ENCODE assay signal across 1 cellular context in the genomic region with DNA sequence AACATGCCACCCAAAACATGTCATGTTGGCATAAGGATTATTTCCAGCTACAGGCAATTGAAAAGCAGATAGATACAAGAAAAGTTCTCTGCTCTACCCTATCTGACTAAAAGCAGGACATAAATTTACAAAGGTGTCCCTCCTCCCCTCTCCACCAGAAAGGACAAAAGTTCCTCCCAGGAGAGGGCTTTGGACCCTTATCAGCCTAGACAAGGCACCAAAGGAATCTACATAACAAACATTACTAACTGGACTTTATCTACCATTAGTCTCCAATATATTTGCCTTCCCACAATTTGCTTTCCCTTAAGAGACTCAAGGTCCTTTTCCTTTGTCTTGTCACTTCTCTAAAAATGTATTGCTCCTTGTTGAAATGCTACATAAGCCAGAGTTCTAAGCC.
TF ChIP-seq lines count a peak whose summit lies in the region.

No MANE protein-coding gene starts in this region.

TF ChIP-seq in HepG2, 621 proteins besides CTCF, POLR2A, EP300 and RAD21 (continued from another document and continues in another):
- TF ChIP-seq, protein P1, sequence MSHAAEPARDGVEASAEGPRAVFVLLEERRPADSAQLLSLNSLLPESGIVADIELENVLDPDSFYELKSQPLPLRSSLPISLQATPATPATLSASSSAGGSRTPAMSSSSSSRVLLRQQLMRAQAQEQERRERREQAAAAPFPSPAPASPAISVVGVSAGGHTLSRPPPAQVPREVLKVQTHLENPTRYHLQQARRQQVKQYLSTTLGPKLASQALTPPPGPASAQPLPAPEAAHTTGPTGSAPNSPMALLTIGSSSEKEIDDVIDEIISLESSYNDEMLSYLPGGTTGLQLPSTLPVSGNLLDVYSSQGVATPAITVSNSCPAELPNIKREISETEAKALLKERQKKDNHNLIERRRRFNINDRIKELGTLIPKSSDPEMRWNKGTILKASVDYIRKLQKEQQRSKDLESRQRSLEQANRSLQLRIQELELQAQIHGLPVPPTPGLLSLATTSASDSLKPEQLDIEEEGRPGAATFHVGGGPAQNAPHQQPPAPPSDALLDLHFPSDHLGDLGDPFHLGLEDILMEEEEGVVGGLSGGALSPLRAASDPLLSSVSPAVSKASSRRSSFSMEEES (CRISPR knock-in tag; IDR thresholded peaks at IDR 0.05) = no peak
- no peak for TF ChIP-seq CCDC6 (CRISPR knock-in tag; IDR thresholded peaks at IDR 0.05)
- peak; percentile 30; the same call in 1 of the 2 replicates for TF ChIP-seq KAT8 (CRISPR knock-in tag; IDR thresholded peaks at IDR 0.05)
- peak; percentile 59; the same call in 1 of the 2 replicates for TF ChIP-seq ZMYM4 (CRISPR knock-in tag; IDR thresholded peaks at IDR 0.05)
- TF ChIP-seq, protein P2, sequence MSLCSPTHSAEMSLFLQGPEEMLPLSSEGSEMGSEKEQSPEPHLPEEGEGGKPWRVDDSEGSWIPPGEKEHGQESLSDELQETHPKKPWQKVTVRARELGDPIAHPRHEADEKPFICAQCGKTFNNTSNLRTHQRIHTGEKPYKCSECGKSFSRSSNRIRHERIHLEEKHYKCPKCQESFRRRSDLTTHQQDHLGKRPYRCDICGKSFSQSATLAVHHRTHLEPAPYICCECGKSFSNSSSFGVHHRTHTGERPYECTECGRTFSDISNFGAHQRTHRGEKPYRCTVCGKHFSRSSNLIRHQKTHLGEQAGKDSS (CRISPR knock-in tag; IDR thresholded peaks at IDR 0.05; ENCODE audit: borderline replicate concordance, low read depth) = no peak
- TF ChIP-seq RCOR2 (CRISPR knock-in tag; IDR thresholded peaks at IDR 0.05) = no peak
- no peak for TF ChIP-seq ZFAT (CRISPR knock-in tag; conservative IDR thresholded peaks at IDR 0.05)
- no peak for TF ChIP-seq ZNF589 (CRISPR knock-in tag; conservative IDR thresholded peaks at IDR 0.05)
- no peak for TF ChIP-seq NFKB2 (CRISPR knock-in tag; IDR thresholded peaks at IDR 0.05; ENCODE audit: borderline replicate concordance)
- no peak for TF ChIP-seq SAFB2 (CRISPR knock-in tag; IDR thresholded peaks at IDR 0.05; ENCODE audit: borderline replicate concordance, low read depth)
- no peak for TF ChIP-seq FOXP1 (IDR thresholded peaks at IDR 0.05)
- TF ChIP-seq FOXP1 (CRISPR knock-in tag; IDR thresholded peaks at IDR 0.05) = no peak
- TF ChIP-seq, protein P3, sequence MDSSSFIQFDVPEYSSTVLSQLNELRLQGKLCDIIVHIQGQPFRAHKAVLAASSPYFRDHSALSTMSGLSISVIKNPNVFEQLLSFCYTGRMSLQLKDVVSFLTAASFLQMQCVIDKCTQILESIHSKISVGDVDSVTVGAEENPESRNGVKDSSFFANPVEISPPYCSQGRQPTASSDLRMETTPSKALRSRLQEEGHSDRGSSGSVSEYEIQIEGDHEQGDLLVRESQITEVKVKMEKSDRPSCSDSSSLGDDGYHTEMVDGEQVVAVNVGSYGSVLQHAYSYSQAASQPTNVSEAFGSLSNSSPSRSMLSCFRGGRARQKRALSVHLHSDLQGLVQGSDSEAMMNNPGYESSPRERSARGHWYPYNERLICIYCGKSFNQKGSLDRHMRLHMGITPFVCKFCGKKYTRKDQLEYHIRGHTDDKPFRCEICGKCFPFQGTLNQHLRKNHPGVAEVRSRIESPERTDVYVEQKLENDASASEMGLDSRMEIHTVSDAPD (CRISPR knock-in tag; IDR thresholded peaks at IDR 0.05) = no peak
- TF ChIP-seq, protein P4, sequence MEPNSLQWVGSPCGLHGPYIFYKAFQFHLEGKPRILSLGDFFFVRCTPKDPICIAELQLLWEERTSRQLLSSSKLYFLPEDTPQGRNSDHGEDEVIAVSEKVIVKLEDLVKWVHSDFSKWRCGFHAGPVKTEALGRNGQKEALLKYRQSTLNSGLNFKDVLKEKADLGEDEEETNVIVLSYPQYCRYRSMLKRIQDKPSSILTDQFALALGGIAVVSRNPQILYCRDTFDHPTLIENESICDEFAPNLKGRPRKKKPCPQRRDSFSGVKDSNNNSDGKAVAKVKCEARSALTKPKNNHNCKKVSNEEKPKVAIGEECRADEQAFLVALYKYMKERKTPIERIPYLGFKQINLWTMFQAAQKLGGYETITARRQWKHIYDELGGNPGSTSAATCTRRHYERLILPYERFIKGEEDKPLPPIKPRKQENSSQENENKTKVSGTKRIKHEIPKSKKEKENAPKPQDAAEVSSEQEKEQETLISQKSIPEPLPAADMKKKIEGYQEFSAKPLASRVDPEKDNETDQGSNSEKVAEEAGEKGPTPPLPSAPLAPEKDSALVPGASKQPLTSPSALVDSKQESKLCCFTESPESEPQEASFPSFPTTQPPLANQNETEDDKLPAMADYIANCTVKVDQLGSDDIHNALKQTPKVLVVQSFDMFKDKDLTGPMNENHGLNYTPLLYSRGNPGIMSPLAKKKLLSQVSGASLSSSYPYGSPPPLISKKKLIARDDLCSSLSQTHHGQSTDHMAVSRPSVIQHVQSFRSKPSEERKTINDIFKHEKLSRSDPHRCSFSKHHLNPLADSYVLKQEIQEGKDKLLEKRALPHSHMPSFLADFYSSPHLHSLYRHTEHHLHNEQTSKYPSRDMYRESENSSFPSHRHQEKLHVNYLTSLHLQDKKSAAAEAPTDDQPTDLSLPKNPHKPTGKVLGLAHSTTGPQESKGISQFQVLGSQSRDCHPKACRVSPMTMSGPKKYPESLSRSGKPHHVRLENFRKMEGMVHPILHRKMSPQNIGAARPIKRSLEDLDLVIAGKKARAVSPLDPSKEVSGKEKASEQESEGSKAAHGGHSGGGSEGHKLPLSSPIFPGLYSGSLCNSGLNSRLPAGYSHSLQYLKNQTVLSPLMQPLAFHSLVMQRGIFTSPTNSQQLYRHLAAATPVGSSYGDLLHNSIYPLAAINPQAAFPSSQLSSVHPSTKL (CRISPR knock-in tag; IDR thresholded peaks at IDR 0.05) = peak; percentile 70; the same call in 1 of the 2 replicates
- no peak for TF ChIP-seq ZNF550 (CRISPR knock-in tag; IDR thresholded peaks at IDR 0.05; ENCODE audit: borderline replicate concordance)
- no peak for TF ChIP-seq PTBP1 (IDR thresholded peaks at IDR 0.05; ENCODE audit: low read depth, low read length, poor library complexity, severe bottlenecking)
- TF ChIP-seq KDM4B (CRISPR knock-in tag; IDR thresholded peaks at IDR 0.05) = no peak
- peak; percentile 48; the same call in 1 of the 2 replicates for TF ChIP-seq RXRB (CRISPR knock-in tag; IDR thresholded peaks at IDR 0.05; ENCODE audit: borderline replicate concordance)
- TF ChIP-seq FOXJ3 (CRISPR knock-in tag; IDR thresholded peaks at IDR 0.05; ENCODE audit: borderline replicate concordance) = peak; percentile 7; the same call in 1 of the 2 replicates
- TF ChIP-seq STAT5B (CRISPR knock-in tag; IDR thresholded peaks at IDR 0.05) = no peak
- no peak for TF ChIP-seq ZNF12 (CRISPR knock-in tag; IDR thresholded peaks at IDR 0.05)
- TF ChIP-seq NR2F6 (IDR thresholded peaks at IDR 0.05) = no peak
- peak; percentile 31; the same call in 1 of the 2 replicates for TF ChIP-seq NR2F6 (CRISPR knock-in tag; IDR thresholded peaks at IDR 0.05)
- no peak for TF ChIP-seq NPAS2 (CRISPR knock-in tag; IDR thresholded peaks at IDR 0.05; ENCODE audit: borderline replicate concordance)
- TF ChIP-seq PPARG (CRISPR knock-in tag; conservative IDR thresholded peaks at IDR 0.05) = 0 out of 2 replicates have a peak, but pooled peaks have one; percentile 8
- TF ChIP-seq, protein P5, sequence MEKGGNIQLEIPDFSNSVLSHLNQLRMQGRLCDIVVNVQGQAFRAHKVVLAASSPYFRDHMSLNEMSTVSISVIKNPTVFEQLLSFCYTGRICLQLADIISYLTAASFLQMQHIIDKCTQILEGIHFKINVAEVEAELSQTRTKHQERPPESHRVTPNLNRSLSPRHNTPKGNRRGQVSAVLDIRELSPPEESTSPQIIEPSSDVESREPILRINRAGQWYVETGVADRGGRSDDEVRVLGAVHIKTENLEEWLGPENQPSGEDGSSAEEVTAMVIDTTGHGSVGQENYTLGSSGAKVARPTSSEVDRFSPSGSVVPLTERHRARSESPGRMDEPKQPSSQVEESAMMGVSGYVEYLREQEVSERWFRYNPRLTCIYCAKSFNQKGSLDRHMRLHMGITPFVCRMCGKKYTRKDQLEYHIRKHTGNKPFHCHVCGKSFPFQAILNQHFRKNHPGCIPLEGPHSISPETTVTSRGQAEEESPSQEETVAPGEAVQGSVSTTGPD (CRISPR knock-in tag; IDR thresholded peaks at IDR 0.05) = no peak
- TF ChIP-seq, protein P6, sequence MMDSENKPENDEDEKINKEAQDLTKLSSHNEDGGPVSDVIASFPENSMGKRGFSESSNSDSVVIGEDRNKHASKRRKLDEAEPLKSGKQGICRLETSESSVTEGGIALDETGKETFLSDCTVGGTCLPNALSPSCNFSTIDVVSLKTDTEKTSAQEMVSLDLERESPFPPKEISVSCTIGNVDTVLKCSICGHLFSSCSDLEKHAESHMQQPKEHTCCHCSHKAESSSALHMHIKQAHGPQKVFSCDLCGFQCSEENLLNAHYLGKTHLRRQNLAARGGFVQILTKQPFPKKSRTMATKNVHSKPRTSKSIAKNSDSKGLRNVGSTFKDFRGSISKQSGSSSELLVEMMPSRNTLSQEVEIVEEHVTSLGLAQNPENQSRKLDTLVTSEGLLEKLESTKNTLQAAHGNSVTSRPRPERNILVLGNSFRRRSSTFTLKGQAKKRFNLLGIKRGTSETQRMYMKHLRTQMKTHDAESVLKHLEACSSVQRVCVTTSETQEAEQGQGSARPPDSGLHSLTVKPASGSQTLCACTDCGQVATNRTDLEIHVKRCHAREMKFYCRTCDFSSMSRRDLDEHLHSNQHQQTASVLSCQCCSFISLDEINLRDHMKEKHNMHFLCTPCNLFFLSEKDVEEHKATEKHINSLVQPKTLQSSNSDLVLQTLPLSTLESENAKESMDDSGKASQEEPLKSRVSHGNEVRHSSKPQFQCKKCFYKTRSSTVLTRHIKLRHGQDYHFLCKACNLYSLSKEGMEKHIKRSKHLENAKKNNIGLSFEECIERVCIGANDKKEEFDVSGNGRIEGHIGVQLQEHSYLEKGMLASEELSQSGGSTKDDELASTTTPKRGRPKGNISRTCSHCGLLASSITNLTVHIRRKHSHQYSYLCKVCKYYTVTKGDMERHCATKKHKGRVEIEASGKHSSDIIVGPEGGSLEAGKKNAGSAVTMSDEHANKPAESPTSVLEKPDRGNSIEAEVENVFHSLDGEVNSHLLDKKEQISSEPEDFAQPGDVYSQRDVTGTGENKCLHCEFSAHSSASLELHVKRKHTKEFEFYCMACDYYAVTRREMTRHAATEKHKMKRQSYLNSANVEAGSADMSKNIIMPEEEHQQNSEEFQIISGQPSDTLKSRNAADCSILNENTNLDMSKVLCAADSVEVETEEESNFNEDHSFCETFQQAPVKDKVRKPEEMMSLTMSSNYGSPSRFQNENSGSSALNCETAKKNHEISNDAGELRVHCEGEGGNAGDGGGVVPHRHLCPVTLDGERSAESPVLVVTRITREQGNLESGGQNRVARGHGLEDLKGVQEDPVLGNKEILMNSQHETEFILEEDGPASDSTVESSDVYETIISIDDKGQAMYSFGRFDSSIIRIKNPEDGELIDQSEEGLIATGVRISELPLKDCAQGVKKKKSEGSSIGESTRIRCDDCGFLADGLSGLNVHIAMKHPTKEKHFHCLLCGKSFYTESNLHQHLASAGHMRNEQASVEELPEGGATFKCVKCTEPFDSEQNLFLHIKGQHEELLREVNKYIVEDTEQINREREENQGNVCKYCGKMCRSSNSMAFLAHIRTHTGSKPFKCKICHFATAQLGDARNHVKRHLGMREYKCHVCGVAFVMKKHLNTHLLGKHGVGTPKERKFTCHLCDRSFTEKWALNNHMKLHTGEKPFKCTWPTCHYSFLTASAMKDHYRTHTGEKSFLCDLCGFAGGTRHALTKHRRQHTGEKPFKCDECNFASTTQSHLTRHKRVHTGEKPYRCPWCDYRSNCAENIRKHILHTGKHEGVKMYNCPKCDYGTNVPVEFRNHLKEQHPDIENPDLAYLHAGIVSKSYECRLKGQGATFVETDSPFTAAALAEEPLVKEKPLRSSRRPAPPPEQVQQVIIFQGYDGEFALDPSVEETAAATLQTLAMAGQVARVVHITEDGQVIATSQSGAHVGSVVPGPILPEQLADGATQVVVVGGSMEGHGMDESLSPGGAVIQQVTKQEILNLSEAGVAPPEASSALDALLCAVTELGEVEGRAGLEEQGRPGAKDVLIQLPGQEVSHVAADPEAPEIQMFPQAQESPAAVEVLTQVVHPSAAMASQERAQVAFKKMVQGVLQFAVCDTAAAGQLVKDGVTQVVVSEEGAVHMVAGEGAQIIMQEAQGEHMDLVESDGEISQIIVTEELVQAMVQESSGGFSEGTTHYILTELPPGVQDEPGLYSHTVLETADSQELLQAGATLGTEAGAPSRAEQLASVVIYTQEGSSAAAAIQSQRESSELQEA (CRISPR knock-in tag; IDR thresholded peaks at IDR 0.05; ENCODE audit: not compliant biosample characterization) = no peak
- no peak for TF ChIP-seq ZNF619 (CRISPR knock-in tag; IDR thresholded peaks at IDR 0.05)
- TF ChIP-seq GATA4 (IDR thresholded peaks at IDR 0.05; ENCODE audit: borderline replicate concordance, low read depth) = 0 out of 2 replicates have a peak, but pooled peaks have one; percentile 33
- TF ChIP-seq, protein P7, sequence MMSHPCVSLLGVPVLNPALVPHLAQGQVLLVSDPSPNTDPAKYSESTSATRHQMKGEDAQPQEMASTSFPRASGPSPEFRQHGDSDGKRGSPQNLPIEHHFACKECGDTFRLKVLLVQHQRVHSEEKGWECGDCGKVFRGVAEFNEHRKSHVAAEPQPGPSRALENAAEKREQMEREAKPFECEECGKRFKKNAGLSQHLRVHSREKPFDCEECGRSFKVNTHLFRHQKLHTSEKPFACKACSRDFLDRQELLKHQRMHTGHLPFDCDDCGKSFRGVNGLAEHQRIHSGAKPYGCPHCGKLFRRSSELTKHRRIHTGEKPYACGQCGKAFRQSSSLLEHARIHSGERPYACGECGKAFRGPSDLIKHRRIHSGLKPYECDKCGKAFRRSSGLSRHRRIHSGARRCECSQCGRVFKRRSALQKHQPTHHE (CRISPR knock-in tag; IDR thresholded peaks at IDR 0.05; ENCODE audit: borderline replicate concordance) = no peak
- peak; percentile 27; the same call in 1 of the 2 replicates for TF ChIP-seq HMG20A (CRISPR knock-in tag; IDR thresholded peaks at IDR 0.05; ENCODE audit: borderline replicate concordance)
- no peak for TF ChIP-seq TBX2 (CRISPR knock-in tag; IDR thresholded peaks at IDR 0.05; ENCODE audit: borderline replicate concordance)
- TF ChIP-seq, protein P8, sequence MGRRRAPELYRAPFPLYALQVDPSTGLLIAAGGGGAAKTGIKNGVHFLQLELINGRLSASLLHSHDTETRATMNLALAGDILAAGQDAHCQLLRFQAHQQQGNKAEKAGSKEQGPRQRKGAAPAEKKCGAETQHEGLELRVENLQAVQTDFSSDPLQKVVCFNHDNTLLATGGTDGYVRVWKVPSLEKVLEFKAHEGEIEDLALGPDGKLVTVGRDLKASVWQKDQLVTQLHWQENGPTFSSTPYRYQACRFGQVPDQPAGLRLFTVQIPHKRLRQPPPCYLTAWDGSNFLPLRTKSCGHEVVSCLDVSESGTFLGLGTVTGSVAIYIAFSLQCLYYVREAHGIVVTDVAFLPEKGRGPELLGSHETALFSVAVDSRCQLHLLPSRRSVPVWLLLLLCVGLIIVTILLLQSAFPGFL (CRISPR knock-in tag; IDR thresholded peaks at IDR 0.05) = no peak
- TF ChIP-seq ZNF143 (CRISPR knock-in tag; IDR thresholded peaks at IDR 0.05) = no peak
